11 cellular contexts compared by ENCODE assay signal in genomic region chr10:110151871-110152270, GRCh38. TPM values are rescaled to one million over a fixed set of nuclear protein-coding genes. Genes with fewer than 3 reads are reported as not detected.
DNase-seq lines count a peak whose midpoint lies in the region; ATAC-seq and TF ChIP-seq lines count a peak whose summit lies in the region.
"Had no signal": no experiment of that assay in that cellular context is flagged by ENCODE, and none has a peak within 500 bp of the region (broad histone marks: within the 10 kb centered on the region; RNA-seq: fewer than 3 reads in every experiment).

No MANE protein-coding gene starts in this region.

- H3K4me3 Mint-ChIP-seq in dendritic cell treated with granulocyte-macrophage colony-stimulating factor and Interleukin-4, amounts not matched to agents 40 ng/mL and 50 ng/mL, for 4 days = no peak overlapping the region
- no peak overlapping the region for H3K4me3 Mint-ChIP-seq in nephron progenitor cell

- no peak for TF ChIP-seq EP300 in Ishikawa (IDR thresholded peaks at IDR 0.05; ENCODE audit: borderline replicate concordance)

- H3K27me3 Mint-ChIP-seq in dendritic cell treated with granulocyte-macrophage colony-stimulating factor and Interleukin-4, amounts not matched to agents 40 ng/mL and 50 ng/mL, for 4 days = peaks cover 37% of the 10 kb centered on the region
- peaks cover 18% of the 10 kb centered on the region for H3K27me3 Mint-ChIP-seq in nephron progenitor cell (ENCODE audit: low read depth, poor library complexity)

- no peak for TF ChIP-seq RAD21 in Ishikawa (IDR thresholded peaks at IDR 0.05; ENCODE audit: low read depth)

- H3K9me3 Mint-ChIP-seq in dendritic cell treated with granulocyte-macrophage colony-stimulating factor and Interleukin-4, amounts not matched to agents 40 ng/mL and 50 ng/mL, for 4 days = no peaks in the 10 kb centered on the region
- H3K9me3 Mint-ChIP-seq in nephron progenitor cell = no peaks in the 10 kb centered on the region

- peak; percentile 63 for DNase-seq in NCI-H1092 treated with DMSO at 0.1 percent for 48 hours (lab: John Stamatoyannopoulos, UW)
- no peak for DNase-seq in NCI-H1092 (lab: John Stamatoyannopoulos, UW)
- DNase-seq in nephron progenitor cell = peak; percentile 29
- no peak for DNase-seq in central memory CD4-positive, alpha-beta T cell
- no peak for DNase-seq in left lobe of liver (ENCODE audit: low spot score)
- no peak for DNase-seq in NCI-H2171 (lab: John Stamatoyannopoulos, UW)
- DNase-seq: Kasumi-1, MM.1S had no signal

- H3K4me1 Mint-ChIP-seq in dendritic cell treated with granulocyte-macrophage colony-stimulating factor and Interleukin-4, amounts not matched to agents 40 ng/mL and 50 ng/mL, for 4 days (ENCODE audit: low read depth) = peaks cover 61% of the 10 kb centered on the region
- H3K4me1 Mint-ChIP-seq in nephron progenitor cell = peaks cover 64% of the 10 kb centered on the region

- H3K27ac Mint-ChIP-seq in dendritic cell treated with granulocyte-macrophage colony-stimulating factor and Interleukin-4, amounts not matched to agents 40 ng/mL and 50 ng/mL, for 4 days = peak overlapping the region; percentile 63
- H3K27ac Mint-ChIP-seq in nephron progenitor cell = peak overlapping the region; percentile 88

- intact Hi-C loops in dendritic cell treated with granulocyte-macrophage colony-stimulating factor and Interleukin-4, amounts not matched to agents 40 ng/mL and 50 ng/mL, for 4 days (cut with micrococcal nuclease) = no loop called here

- no peaks in the 10 kb centered on the region for H3K36me3 Mint-ChIP-seq in dendritic cell treated with granulocyte-macrophage colony-stimulating factor and Interleukin-4, amounts not matched to agents 40 ng/mL and 50 ng/mL, for 4 days (ENCODE audit: low read depth)
- H3K36me3 Mint-ChIP-seq in nephron progenitor cell (ENCODE audit: low read depth) = no peaks in the 10 kb centered on the region

- ATAC-seq in left lobe of liver = no peak
- ATAC-seq: SK-N-SH treated with all-trans-retinoic acid at 6 μM for 48 hours had no signal

- no peak for TF ChIP-seq CTCF in nephron progenitor cell (IDR thresholded peaks at IDR 0.05)

TF ChIP-seq in Ishikawa, 13 proteins besides CTCF, POLR2A, EP300 and RAD21:
- peak; percentile 7; the same call in 1 of the 2 replicates for TF ChIP-seq ZBTB7A (IDR thresholded peaks at IDR 0.05; ENCODE audit: low read depth)
- no peak for TF ChIP-seq YY1 (IDR thresholded peaks at IDR 0.05; ENCODE audit: low read depth)

RNA-seq across cellular contexts. Expression of gene MXI1, which starts 55.5 kb away (rescaled TPM):
- total RNA-seq in left lobe of liver = 26.3 TPM

Comparison
In these comparisons a context has a peak if more than half of its experiments do, and no peak if none do; other contexts are left out.
1. DNase-seq: peak in NCI-H1092 treated with DMSO at 0.1 percent for 48 hours (single experiment) and nephron progenitor cell (single experiment); none in NCI-H1092 (single experiment), central memory CD4-positive, alpha-beta T cell (single experiment), left lobe of liver (single experiment) and NCI-H2171 (single experiment).